22 cellular contexts compared by ENCODE assay signal in genomic region chr4:183469936-183470335, GRCh38. TPM values are rescaled to one million over a fixed set of nuclear protein-coding genes. Genes with fewer than 3 reads are reported as not detected.
DNase-seq lines count a peak whose midpoint lies in the region; ATAC-seq and TF ChIP-seq lines count a peak whose summit lies in the region.
"Had no signal": no experiment of that assay in that cellular context is flagged by ENCODE, and none has a peak within 500 bp of the region (broad histone marks: within the 10 kb centered on the region; RNA-seq: fewer than 3 reads in every experiment).

No MANE protein-coding gene starts in this region.

- CTCF ChIA-PET in PC-3 (lab: Charles Lee): interaction anchor here (0.7 to 0.9 kb wide), 2 partner anchors 31 to 1264 kb away, joined by 3 to 4 read pairs; partner anchors contain the start of gene CENPU
- CTCF ChIA-PET in activated CD4-positive, alpha-beta memory T cell treated with anti-CD3 and anti-CD28 coated beads, Interleukin-2, amount 10 ng/mL, durations not matched to agents 7 days and 5 days (lab: Charles Lee): interaction anchor here (0.7 to 2.8 kb wide), 6 partner anchors 8 to 251 kb away, joined by 3 to 12 read pairs (median 4); no protein-coding TSS in a partner anchor

- in situ Hi-C loops in GM23248 (cut with MboI): loop anchor here (5.0 kb wide), 1 partner anchor 132 kb away; no protein-coding TSS in a partner anchor

- H3K4me3 ChIP-seq in GM23248 (no peak overlapping the region), PC-3 (ENCODE audit: low read length) (no peak overlapping the region), trophoblast cell (ENCODE audit: low read depth, low read length) (no peak overlapping the region)
- H3K4me3 ChIP-seq: left lung, MG63, SJSA1, thoracic aorta had no signal

- WGBS in GM23248 (ENCODE audit: low coverage in 1 of 2, low lambda C conversion rate in 2 of 2, missing lambda C conversion rate in 2 of 2), 2 experiments: 74 to 75% methylated on average over 2 of the region's 2 CpGs
- WGBS in trophoblast cell (ENCODE audit: extremely low coverage, insufficient coverage, insufficient read length): no CpG with 5 or more reads among the region's 2 CpGs

- H4K8ac ChIP-seq in trophoblast cell (ENCODE audit: low read depth, low read length): peak overlapping the region; percentile 7

- no peak overlapping the region for H3K18ac ChIP-seq in trophoblast cell (ENCODE audit: low read length)

- no peaks in the 10 kb centered on the region for H3K9me2 ChIP-seq in GM23248 (ENCODE audit: insufficient read depth)
- no peaks in the 10 kb centered on the region for H3K9me2 ChIP-seq in PC-3 (replicated peaks; ENCODE audit: low read length)

- H3K9me3 Mint-ChIP-seq in activated CD4-positive, alpha-beta memory T cell treated with anti-CD3 and anti-CD28 coated beads, Interleukin-2, amount 10 ng/mL, durations not matched to agents 7 days and 5 days: no peaks in the 10 kb centered on the region
- H3K9me3 Mint-ChIP-seq: activated CD4-positive, alpha-beta memory T cell treated with anti-CD3 and anti-CD28 coated beads for 36 hours; CD8-positive, alpha-beta memory T cell had no signal

- H3K27me3 ChIP-seq in GM23248 (replicated peaks; ENCODE audit: insufficient read depth): no peaks in the 10 kb centered on the region
- no peaks in the 10 kb centered on the region for H3K27me3 ChIP-seq in PC-3 (ENCODE audit: low read length)
- no peaks in the 10 kb centered on the region for H3K27me3 ChIP-seq in trophoblast cell (ENCODE audit: insufficient read depth, low read length)
- H3K27me3 ChIP-seq: left lung, MG63, SJSA1 had no signal

- H3K14ac ChIP-seq in trophoblast cell (ENCODE audit: low read length): peak overlapping the region; percentile 44

- H3K4ac ChIP-seq in trophoblast cell (ENCODE audit: low read depth, low read length): no peak overlapping the region

- intact Hi-C loops in PC-3 (cut with micrococcal nuclease): loop anchor here (5.0 to 10.0 kb wide), 3 partner anchors 167 to 697 kb away; no protein-coding TSS in a partner anchor

- no peak overlapping the region for H2BK5ac ChIP-seq in trophoblast cell (ENCODE audit: low read depth, low read length, poor library complexity)

- POLR2A ChIA-PET in PC-3 (lab: Charles Lee; ENCODE audit: unreplicated experiment): interaction anchor here (1.0 kb wide), 1 partner anchor 31 kb away, joined by 3 read pairs; no protein-coding TSS in a partner anchor
- POLR2A ChIA-PET in activated CD4-positive, alpha-beta memory T cell treated with anti-CD3 and anti-CD28 coated beads, Interleukin-2, amount 10 ng/mL, durations not matched to agents 7 days and 5 days (lab: Charles Lee): interaction anchor here (1.7 kb wide), 1 partner anchor 34 kb away, joined by 6 read pairs; no protein-coding TSS in a partner anchor

- peak; percentile 39 for DNase-seq in GM23248
- peak; percentile 90 for DNase-seq in PC-3
- DNase-seq in epithelial cell of prostate (ENCODE audit: low read depth, low spot score): peak; percentile 92
- no peak for DNase-seq in trophoblast cell
- DNase-seq in activated CD4-positive, alpha-beta memory T cell treated with anti-CD3 and anti-CD28 coated beads, Interleukin-2, amount 10 ng/mL, durations not matched to agents 7 days and 5 days: no peak
- DNase-seq: activated CD4-positive, alpha-beta memory T cell treated with anti-CD3 and anti-CD28 coated beads for 36 hours; activated gamma-delta T cell; activated T-cell treated with anti-CD3 and anti-CD28 coated beads for 4 hours; CD8-positive, alpha-beta memory T cell; DMS79 treated with DMSO at 0.1 percent for 48 hours; left lung; MG63; NCI-H1694; posterior cingulate gyrus; stimulated activated CD4-positive, alpha-beta T cell treated with anti-CD3 and anti-CD28 coated beads, Interleukin-2, amount 100 ng/mL, for 24 hours; stimulated activated naive CD4-positive, alpha-beta T cell had no signal

- H3K36me3 ChIP-seq in GM23248 (ENCODE audit: low read depth) (no peaks in the 10 kb centered on the region), PC-3 (ENCODE audit: low read depth, low read length) (no peaks in the 10 kb centered on the region), trophoblast cell (ENCODE audit: control insufficient read depth in 1 of 2, insufficient read depth in 2 of 2, low read length in 2 of 2) (no peaks in the 10 kb centered on the region)
- H3K36me3 ChIP-seq: left lung, MG63, SJSA1, thoracic aorta had no signal

- H3K23ac ChIP-seq in trophoblast cell (ENCODE audit: low read length): no peak overlapping the region

- H2BK120ac ChIP-seq in trophoblast cell (ENCODE audit: insufficient read depth, low read length, poor library complexity): peak overlapping the region; percentile 43

- peaks cover 2% of the 10 kb centered on the region for H3K36me3 Mint-ChIP-seq in activated CD4-positive, alpha-beta memory T cell treated with anti-CD3 and anti-CD28 coated beads, Interleukin-2, amount 10 ng/mL, durations not matched to agents 7 days and 5 days (ENCODE audit: low read depth)
- H3K36me3 Mint-ChIP-seq: activated CD4-positive, alpha-beta memory T cell treated with anti-CD3 and anti-CD28 coated beads for 36 hours had no signal

- no peak for TF ChIP-seq CTCF in PC-3 (conservative IDR thresholded peaks at IDR 0.05; ENCODE audit: low read depth, low read length)

- H3K27ac Mint-ChIP-seq in activated CD4-positive, alpha-beta memory T cell treated with anti-CD3 and anti-CD28 coated beads, Interleukin-2, amount 10 ng/mL, durations not matched to agents 7 days and 5 days: no peak overlapping the region
- H3K27ac Mint-ChIP-seq: activated CD4-positive, alpha-beta memory T cell treated with anti-CD3 and anti-CD28 coated beads for 36 hours; CD8-positive, alpha-beta memory T cell; WTC11 had no signal

- no peaks in the 10 kb centered on the region for H3K4me1 Mint-ChIP-seq in activated CD4-positive, alpha-beta memory T cell treated with anti-CD3 and anti-CD28 coated beads, Interleukin-2, amount 10 ng/mL, durations not matched to agents 7 days and 5 days

- H4K12ac ChIP-seq in trophoblast cell (ENCODE audit: low read depth, low read length): no peak overlapping the region

- H3K4me2 ChIP-seq in GM23248 (ENCODE audit: unreplicated experiment): no peak overlapping the region
- H3K4me2 ChIP-seq in PC-3 (ENCODE audit: low read length): peak overlapping the region; percentile 55
- H3K4me2 ChIP-seq in trophoblast cell (ENCODE audit: low read length): no peak overlapping the region

- peak overlapping the region; percentile 58 for H2BK12ac ChIP-seq in trophoblast cell (ENCODE audit: low read length)

- H3K79me1 ChIP-seq in trophoblast cell (ENCODE audit: low read length): peaks cover 2% of the 10 kb centered on the region

- no peak overlapping the region for H2AFZ ChIP-seq in GM23248
- no peak overlapping the region for H2AFZ ChIP-seq in PC-3 (ENCODE audit: low read length)
- H2AFZ ChIP-seq in trophoblast cell (ENCODE audit: insufficient read depth, low read length, poor library complexity): no peak overlapping the region

- no peaks in the 10 kb centered on the region for H3K9me3 ChIP-seq in GM23248 (ENCODE audit: low read depth)
- H3K9me3 ChIP-seq in PC-3 (ENCODE audit: low read length): no peaks in the 10 kb centered on the region
- peaks cover 2% of the 10 kb centered on the region for H3K9me3 ChIP-seq in trophoblast cell (ENCODE audit: insufficient read depth, low read depth, low read length)
- H3K9me3 ChIP-seq: left lung, MG63, SJSA1, thoracic aorta had no signal

- no peak overlapping the region for H3K4me3 Mint-ChIP-seq in activated CD4-positive, alpha-beta memory T cell treated with anti-CD3 and anti-CD28 coated beads, Interleukin-2, amount 10 ng/mL, durations not matched to agents 7 days and 5 days
- H3K4me3 Mint-ChIP-seq: activated CD4-positive, alpha-beta memory T cell treated with anti-CD3 and anti-CD28 coated beads for 36 hours; CD8-positive, alpha-beta memory T cell; WTC11 had no signal

- H3K4me1 ChIP-seq in GM23248 (ENCODE audit: insufficient read depth) (peaks cover 10% of the 10 kb centered on the region), PC-3 (ENCODE audit: insufficient read depth, low read length) (peaks cover 31% of the 10 kb centered on the region), trophoblast cell (ENCODE audit: control insufficient read depth in 1 of 2, insufficient read depth in 2 of 2, low read length in 2 of 2) (peaks cover 0 to 2% of the 10 kb centered on the region in 2 experiments)

- no TSS peak for BruUV-seq in PC-3 (replicated peaks; lab: Mats Ljungman, UMichigan)

- H3K27ac ChIP-seq in GM23248 (no peak overlapping the region), PC-3 (ENCODE audit: low read length) (peak overlapping the region; percentile 99), epithelial cell of prostate (peak overlapping the region; percentile 67), trophoblast cell (ENCODE audit: low read depth, low read length) (no peak overlapping the region)
- H3K27ac ChIP-seq: left lung, SJSA1, thoracic aorta had no signal

- no peaks in the 10 kb centered on the region for H3K27me3 Mint-ChIP-seq in activated CD4-positive, alpha-beta memory T cell treated with anti-CD3 and anti-CD28 coated beads, Interleukin-2, amount 10 ng/mL, durations not matched to agents 7 days and 5 days
- H3K27me3 Mint-ChIP-seq: activated CD4-positive, alpha-beta memory T cell treated with anti-CD3 and anti-CD28 coated beads for 36 hours; CD8-positive, alpha-beta memory T cell had no signal

- H3K9ac ChIP-seq in GM23248: no peak overlapping the region
- peak overlapping the region; percentile 84 for H3K9ac ChIP-seq in PC-3 (ENCODE audit: low read length)
- no peak overlapping the region for H3K9ac ChIP-seq in trophoblast cell (ENCODE audit: low read length)

- no peak overlapping the region for H2AK5ac ChIP-seq in trophoblast cell (ENCODE audit: low read length)

- H3K79me2 ChIP-seq in GM23248 (ENCODE audit: insufficient read depth): no peaks in the 10 kb centered on the region
- no peaks in the 10 kb centered on the region for H3K79me2 ChIP-seq in PC-3 (ENCODE audit: low read length)
- no peaks in the 10 kb centered on the region for H3K79me2 ChIP-seq in trophoblast cell (ENCODE audit: control insufficient read depth, insufficient read depth, low read length, poor library complexity)

- H3F3A ChIP-seq in GM23248 (ENCODE audit: insufficient read depth) (peaks cover 19% of the 10 kb centered on the region; the same call in 1 of the 2 replicates), PC-3 (ENCODE audit: low read length, unreplicated experiment) (no peaks in the 10 kb centered on the region)

- ATAC-seq in PC-3 (peak; percentile 79), HG02870 (IDR thresholded peaks at IDR 0.05; ENCODE audit: unreplicated experiment) (no peak), GM21423 (IDR thresholded peaks at IDR 0.05; ENCODE audit: unreplicated experiment) (no peak), HG03196 (IDR thresholded peaks at IDR 0.05; ENCODE audit: unreplicated experiment) (no peak)
- ATAC-seq: left lung, WTC11 had no signal

- peak overlapping the region; percentile 47 for H4K91ac ChIP-seq in trophoblast cell (ENCODE audit: low read depth, low read length)

- H4K20me1 ChIP-seq in GM23248 (ENCODE audit: insufficient read depth) (no peaks in the 10 kb centered on the region), PC-3 (ENCODE audit: low read length) (no peaks in the 10 kb centered on the region)

RNA-seq across cellular contexts. Expression of gene CDKN2AIP, which starts 25.5 kb away (rescaled TPM):
- 18.7 and 20.4 TPM in 2 replicates for total RNA-seq in GM23248 (2014; rRNA removed; shearing (Covaris generic))
- 14.6 and 16.7 TPM in 2 replicates for polyA plus RNA-seq in GM23248 (2016; fragmentation: Nextera tagmentation; extraction: Ambion mirVana)
- 21.2 and 31.5 TPM in 2 replicates for total RNA-seq in PC-3 (2014; rRNA removed)
- 11.0 TPM in 2 replicates for polyA plus RNA-seq in trophoblast cell (2013)
- 10 to 100 TPM; 30.5 to 30.9 TPM for total RNA-seq in activated CD4-positive, alpha-beta memory T cell treated with anti-CD3 and anti-CD28 coated beads, Interleukin-2, amount 10 ng/mL, durations not matched to agents 7 days and 5 days

RNA-seq across cellular contexts. Expression of gene ING2, which starts 34.9 kb away (rescaled TPM):
- total RNA-seq in GM23248 (2014; rRNA removed; shearing (Covaris generic)): 6.4 and 12.2 TPM in 2 replicates
- 20.5 and 22.8 TPM in 2 replicates for polyA plus RNA-seq in GM23248 (2016; fragmentation: Nextera tagmentation; extraction: Ambion mirVana)
- total RNA-seq in PC-3 (2014; rRNA removed): 12.4 and 17.3 TPM in 2 replicates
- polyA plus RNA-seq in trophoblast cell (2013): 41.6 and 42.1 TPM in 2 replicates
- total RNA-seq in activated CD4-positive, alpha-beta memory T cell treated with anti-CD3 and anti-CD28 coated beads, Interleukin-2, amount 10 ng/mL, durations not matched to agents 7 days and 5 days: 10 to 100 TPM; 12.8 to 13.3 TPM

Comparison
In these comparisons a context has a peak if more than half of its experiments do, and no peak if none do; other contexts are left out.
1. DNase-seq: peak in GM23248 (single experiment), PC-3 (single experiment) and epithelial cell of prostate (single experiment); none in trophoblast cell (0 of 2) and activated CD4-positive, alpha-beta memory T cell treated with anti-CD3 and anti-CD28 coated beads, Interleukin-2, amount 10 ng/mL, durations not matched to agents 7 days and 5 days (single experiment).
2. H3K27ac ChIP-seq: peak in PC-3 (single experiment) and epithelial cell of prostate (single experiment); none in GM23248 (single experiment) and trophoblast cell (single experiment).